Comparison of ENCODE assay signal across 1 cellular context in genomic region chr11:100978442-100978841, GRCh38.
TF ChIP-seq lines count a peak whose summit lies in the region.

No MANE protein-coding gene starts in this region.

TF ChIP-seq in H1, 55 proteins besides CTCF, POLR2A, EP300 and RAD21 (continued from another document):
- TF ChIP-seq NANOG (IDR thresholded peaks at IDR 0.05; ENCODE audit: insufficient read depth, low read depth, low read length, poor library complexity, severe bottlenecking) (peak; percentile 100), TBP (IDR thresholded peaks at IDR 0.05; ENCODE audit: low read depth, low read length) (no peak), TCF12 (IDR thresholded peaks at IDR 0.05; ENCODE audit: low read depth, low read length) (0 out of 2 replicates have a peak, but pooled peaks have one; percentile 12), CHD7 (IDR thresholded peaks at IDR 0.05; ENCODE audit: insufficient replicate concordance, low read length) (peak; percentile 88), BCL11A (IDR thresholded peaks at IDR 0.05; ENCODE audit: low read depth in 2 of 2, low read length in 2 of 2) (peak in 1 of 2 experiments; percentile 44), RBBP5 (IDR thresholded peaks at IDR 0.05; ENCODE audit: borderline replicate concordance, low read depth, low read length) (no peak), POU5F1 (IDR thresholded peaks at IDR 0.05; ENCODE audit: low read depth, low read length) (peak; percentile 100)
